1 cellular context compared by ENCODE assay signal in the genomic region with DNA sequence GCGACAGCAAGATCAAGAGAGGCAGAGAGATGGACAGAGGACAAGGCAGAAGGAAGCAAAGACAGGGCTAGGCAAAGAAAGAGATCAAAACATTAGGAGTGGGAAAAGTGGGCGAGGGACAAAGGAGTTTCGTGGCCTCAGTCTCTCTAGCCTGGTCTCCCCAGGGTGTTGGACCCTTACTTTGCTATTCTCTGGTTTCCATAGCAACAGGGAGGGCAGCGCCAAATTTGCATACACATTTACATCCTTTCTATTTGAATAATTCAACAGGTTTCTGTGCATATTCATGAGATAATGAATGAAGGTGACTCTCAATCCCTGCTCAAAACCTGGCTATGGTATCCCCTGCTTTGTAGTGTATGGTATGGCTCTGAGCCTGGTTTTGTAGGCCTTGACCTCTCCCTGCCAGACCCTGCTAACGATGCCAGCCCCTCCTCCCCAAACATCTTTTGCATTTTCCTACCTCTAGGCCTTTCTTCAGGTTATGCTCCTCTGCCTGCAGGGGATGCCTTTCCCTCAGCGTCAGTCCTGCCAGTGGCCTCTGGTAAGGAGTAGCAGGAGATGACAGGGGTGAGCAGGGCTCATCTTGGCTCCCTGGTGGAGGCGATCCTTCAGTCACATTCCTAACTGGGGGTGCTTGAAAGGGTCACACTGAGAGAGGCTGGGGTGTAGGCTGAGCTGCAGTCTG.
TF ChIP-seq lines count a peak whose summit lies in the region.

No MANE protein-coding gene starts in this region.

TF ChIP-seq in GM23338, 12 proteins besides CTCF, POLR2A, EP300 and RAD21 (continued from another document):
- TF ChIP-seq CREB1 (CRISPR knock-in tag; IDR thresholded peaks at IDR 0.05; ENCODE audit: low read depth) = no peak
- TF ChIP-seq EZH2 (IDR thresholded peaks at IDR 0.05; ENCODE audit: low read depth, unreplicated experiment) = no peak
- TF ChIP-seq ZNF331 (CRISPR knock-in tag; IDR thresholded peaks at IDR 0.05; ENCODE audit: low read depth) = no peak
- TF ChIP-seq EZH2phosphoT487 (IDR thresholded peaks at IDR 0.05; ENCODE audit: unreplicated experiment) = no peak
